In genomic region chrX:150575415-150575814, GRCh38 we compare ENCODE assay signal across 8 cellular contexts. TPM values are rescaled to one million over a fixed set of nuclear protein-coding genes. Genes with fewer than 3 reads are reported as not detected.
DNase-seq lines count a peak whose midpoint lies in the region; ATAC-seq, FAIRE-seq and TF ChIP-seq lines count a peak whose summit lies in the region.

No MANE protein-coding gene starts in this region.

- DNase-seq in T-helper 1 cell (peak; percentile 6 to 35 (median 26)), K562 (ENCODE audit: extremely low read depth in 1 of 4, low spot score in 3 of 4) (no peak), NCI-H1092 (lab: John Stamatoyannopoulos, UW) (no peak), NCI-H446 (lab: John Stamatoyannopoulos, UW) (no peak), epidermal melanocyte (ENCODE audit: insufficient read length, low spot score) (no peak), psoas muscle (no peak)
- DNase-seq in stimulated activated CD4-positive, alpha-beta T cell treated with anti-CD3 and anti-CD28 coated beads, Interleukin-1b, Interleukin-23, amount 100 ng/mL, for 24 hours (ENCODE audit: low read depth in 4 of 4, low spot score in 1 of 4), result peak in 3 of 4 experiments; percentile 20 to 45 (median 39)

- H3K27me3 ChIP-seq in K562 (ENCODE audit: control insufficient read depth in 2 of 2, insufficient read depth in 2 of 2, low read length in 2 of 2) (no peaks in the 10 kb centered on the region), psoas muscle (ENCODE audit: insufficient read depth in 3 of 3, low read length in 2 of 3) (no peaks in the 10 kb centered on the region)

- ATAC-seq in GM19455 (IDR thresholded peaks at IDR 0.05; ENCODE audit: unreplicated experiment) (peak; percentile 10), K562 (no peak; the same call in 2 of the 3 replicates), psoas muscle (no peak)

- in situ Hi-C loops in K562 (cut with MboI), result no loop called here

- H3K9ac ChIP-seq in K562 (ENCODE audit: insufficient read depth in 1 of 2, low read depth in 2 of 2, low read length in 2 of 2), result no peak overlapping the region

- TF ChIP-seq EP300 in K562 (IDR thresholded peaks at IDR 0.05; ENCODE audit: low read length), result no peak

- peaks cover 30% of the 10 kb centered on the region; the same call in 2 of the 3 replicates for H3K79me2 ChIP-seq in K562 (ENCODE audit: control insufficient read depth, insufficient read depth, low read length)

- CTCF ChIA-PET in K562 (lab: Yijun Ruan, JAX; ENCODE audit: low intra/inter-chr PET ratio), result no interaction called here

- H4K20me1 ChIP-seq in K562 (replicated peaks; ENCODE audit: control insufficient read depth, insufficient read depth, low read length), result no peaks in the 10 kb centered on the region

- TF ChIP-seq CTCF in K562 (IDR thresholded peaks at IDR 0.05 in 2 of 3, conservative IDR thresholded peaks at IDR 0.05 in 1 of 3; ENCODE audit: insufficient read depth in 2 of 3, low read depth in 1 of 3, low read length in 3 of 3), result no peak
- no peak for TF ChIP-seq CTCF in psoas muscle (IDR thresholded peaks at IDR 0.05)

- TF ChIP-seq POLR2A in K562 (conservative IDR thresholded peaks at IDR 0.05), result no peak

- no peak for FAIRE-seq in K562 (lab: Jason Lieb, UNC)

- WGBS in K562 (ENCODE audit: insufficient coverage, low coverage, missing lambda C conversion rate), result 61% methylated on average over 5 of the region's 5 CpGs
- WGBS in psoas muscle, 3 donors, result 69 to 89% (median 86%) methylated on average over 5 of the region's 5 CpGs

- H3K36me3 ChIP-seq in K562 (ENCODE audit: control insufficient read depth, insufficient read depth, low read length) (no peaks in the 10 kb centered on the region), psoas muscle (ENCODE audit: insufficient read depth in 1 of 2, low read depth in 1 of 2) (no peaks in the 10 kb centered on the region)

- H3K27ac ChIP-seq in K562 (ENCODE audit: extremely low read depth, low read depth, low read length) (no peak overlapping the region), psoas muscle (no peak overlapping the region)

- H3K4me2 ChIP-seq in K562 (ENCODE audit: insufficient read depth, low read length), result no peak overlapping the region

- POLR2A ChIA-PET in K562 (lab: Yijun Ruan, JAX), result interaction anchor here (1.2 kb wide), 1 partner anchor 36 kb away, joined by 3 read pairs; no protein-coding TSS in a partner anchor

- H3K4me1 ChIP-seq in K562 (replicated peaks in 1 of 2; ENCODE audit: control insufficient read depth in 2 of 2, insufficient read depth in 2 of 2, low read length in 2 of 2), result peaks cover 0 to 18% of the 10 kb centered on the region in 2 experiments; a peak in 4 of 5 replicates
- no peaks in the 10 kb centered on the region for H3K4me1 ChIP-seq in psoas muscle

- H3K9me3 ChIP-seq in K562 (replicated peaks; ENCODE audit: control insufficient read depth, insufficient read depth, low read depth, low read length) (no peaks in the 10 kb centered on the region), psoas muscle (no peaks in the 10 kb centered on the region)

- H3K4me3 ChIP-seq in K562 (no peak overlapping the region), psoas muscle (no peak overlapping the region)

- BruUV-seq in K562 (replicated peaks; lab: Mats Ljungman, UMichigan), result no TSS peak

- no peak for TF ChIP-seq RAD21 in K562 (CRISPR knock-in tag; conservative IDR thresholded peaks at IDR 0.05 in 1 of 2, IDR thresholded peaks at IDR 0.05 in 1 of 2)

- H2AFZ ChIP-seq in K562 (ENCODE audit: low read depth, low read length), result no peak overlapping the region

- intact Hi-C loops in K562 (cut with micrococcal nuclease), result no loop called here
- intact Hi-C loops in psoas muscle (cut with DNase I), result no loop called here

- no peaks in the 10 kb centered on the region for H3K9me1 ChIP-seq in K562 (ENCODE audit: control insufficient read depth, insufficient read depth, low read length)

TF ChIP-seq in K562, 482 proteins besides CTCF, POLR2A, EP300 and RAD21:
- no peak for TF ChIP-seq CHCHD3 (CRISPR knock-in tag; IDR thresholded peaks at IDR 0.05)
- TF ChIP-seq CBFB (CRISPR knock-in tag; IDR thresholded peaks at IDR 0.05), result no peak
- TF ChIP-seq NFIC (IDR thresholded peaks at IDR 0.05), result peak; percentile 30; the same call in 1 of the 2 replicates
- TF ChIP-seq HCFC1 (IDR thresholded peaks at IDR 0.05; ENCODE audit: low read depth, low read length), result no peak
TF ChIP-seq in K562: peak in this region for 1.

RNA-seq across cellular contexts. Expression of gene MTM1, which starts 7.0 kb away (rescaled TPM):
- total RNA-seq in K562 (2011; cell fraction: chromatin; rRNA removed; ENCODE audit: low replicate concordance), result 15.7 and 18.4 TPM in 2 replicates
- 5.0 and 10.2 TPM in 2 replicates for total RNA-seq in K562 (2011; cell fraction: nucleolus; rRNA removed)
- 9.2 and 10.6 TPM in 2 replicates for total RNA-seq in K562 (2011; cell fraction: nucleoplasm; rRNA removed)
- 9.4 and 10.7 TPM in 2 replicates for total RNA-seq in K562 (2014; rRNA removed)
- total RNA-seq in K562 (2014; rRNA removed; fragmentation: Illumina TruSeq; extraction: Trizol), result 12.0 and 13.2 TPM in 2 replicates
- 12.7 and 13.3 TPM in 2 replicates for total RNA-seq in K562 (2015; rRNA removed; fragmentation: Illumina TruSeq; extraction: Trizol)
- total RNA-seq in K562 (2021), result 11.3 and 13.3 TPM in 2 replicates
- 6.0 and 7.7 TPM in 2 replicates for polyA plus RNA-seq in K562 (2011; rRNA removed)
- polyA plus RNA-seq in K562 (2011; cell fraction: cytosol; rRNA removed), result 1.6 and 3.7 TPM in 2 replicates
- polyA plus RNA-seq in K562 (2011; cell fraction: nucleus; rRNA removed), result 2.9 and 3.7 TPM in 2 replicates
- 9.5 and 11.3 TPM in 2 replicates for polyA plus RNA-seq in K562 (2012)
- 9.9 and 11.3 TPM in 2 replicates for polyA plus RNA-seq in K562 (2014; fragmentation: Illumina TruSeq; extraction: Trizol)
- 1 to 10 TPM; 5.6 to 9.5 TPM for polyA plus RNA-seq in K562 (2014; fragmentation: Nextera tagmentation; extraction: Ambion mirVana)
- 9.0 and 12.1 TPM in 2 replicates for polyA plus RNA-seq in K562 (2014; rRNA removed)
- polyA minus RNA-seq in K562 (2011; rRNA and poly(A)+ RNA removed), result 10.1 and 10.7 TPM in 2 replicates
- polyA minus RNA-seq in K562 (2011; cell fraction: cytosol; rRNA and poly(A)+ RNA removed), result 1.9 and 3.3 TPM in 2 replicates
- 8.2 and 9.8 TPM in 2 replicates for polyA minus RNA-seq in K562 (2011; cell fraction: nucleus; rRNA and poly(A)+ RNA removed)
- total RNA-seq in psoas muscle, result 10 to 100 TPM in 3 of 4 donors, 1 to 10 TPM in 1; 9.6 to 17.4 (median 15.2) TPM
- 10 to 100 TPM in 1 of 3 donors, 1 to 10 TPM in 2; 4.9 to 15.2 (median 6.5) TPM for polyA plus RNA-seq in psoas muscle

Comparison
In these comparisons a context has a peak if more than half of its experiments do, and no peak if none do; other contexts are left out.
1. DNase-seq: peak in T-helper 1 cell (5 of 5) and stimulated activated CD4-positive, alpha-beta T cell treated with anti-CD3 and anti-CD28 coated beads, Interleukin-1b, Interleukin-23, amount 100 ng/mL, for 24 hours (3 of 4); none in K562 (0 of 4), NCI-H1092 (single experiment), NCI-H446 (0 of 2), epidermal melanocyte (single experiment) and psoas muscle (0 of 2).